8 cellular contexts compared by ENCODE assay signal in genomic region chr16:57446530-57447141, GRCh38. TPM values are rescaled to one million over a fixed set of nuclear protein-coding genes. Genes with fewer than 3 reads are reported as not detected.
A peak's percentile ranks its signal among the peaks of the same experiment; 100 is the strongest.
DNase-seq lines count a peak whose midpoint lies in the region; ATAC-seq and TF ChIP-seq lines count a peak whose summit lies in the region.

No MANE protein-coding gene starts in this region.

- TF ChIP-seq CTCF in GM20000 (IDR thresholded peaks at IDR 0.05; ENCODE audit: extremely low read depth, missing control alignments) (no peak), coronary artery (IDR thresholded peaks at IDR 0.05) (no peak), lower leg skin (IDR thresholded peaks at IDR 0.05) (no peak)

- H3K27me3 Mint-ChIP-seq in stimulated activated naive CD8-positive, alpha-beta T cell treated with anti-CD3 and anti-CD28 coated beads, Interleukin-15, amount 100 ng/mL, for 72 hours = no peaks in the 10 kb centered on the region

- no peak for TF ChIP-seq POLR2A in lower leg skin (IDR thresholded peaks at IDR 0.05)

- H3K4me3 Mint-ChIP-seq in stimulated activated naive CD8-positive, alpha-beta T cell treated with anti-CD3 and anti-CD28 coated beads, Interleukin-15, amount 100 ng/mL, for 72 hours = peak overlapping the region; percentile 90 to 95

- H3K4me1 Mint-ChIP-seq in stimulated activated naive CD8-positive, alpha-beta T cell treated with anti-CD3 and anti-CD28 coated beads, Interleukin-15, amount 100 ng/mL, for 72 hours = peaks cover 41% of the 10 kb centered on the region

- peak; percentile 57 for ATAC-seq in stimulated activated naive CD8-positive, alpha-beta T cell treated with anti-CD3 and anti-CD28 coated beads, Interleukin-15, amount 100 ng/mL, for 72 hours

- in situ Hi-C loops in SK-MEL-5 (cut with HindIII; ENCODE audit: low pct_unique_long_range_greater_than_20kb, low sequenced_read_pairs) = no loop called here

- H3K27ac ChIP-seq in coronary artery = peak overlapping the region; percentile 88 to 89

- H3K9me3 Mint-ChIP-seq in stimulated activated naive CD8-positive, alpha-beta T cell treated with anti-CD3 and anti-CD28 coated beads, Interleukin-15, amount 100 ng/mL, for 72 hours = no peaks in the 10 kb centered on the region

- peak overlapping the region; percentile 96 to 98 for H3K27ac Mint-ChIP-seq in stimulated activated naive CD8-positive, alpha-beta T cell treated with anti-CD3 and anti-CD28 coated beads, Interleukin-15, amount 100 ng/mL, for 72 hours

- H3K4me3 ChIP-seq in coronary artery = peak overlapping the region; percentile 93
- peak overlapping the region; percentile 94 for H3K4me3 ChIP-seq in lower leg skin (ENCODE audit: low read depth, poor library complexity, severe bottlenecking)

- intact Hi-C loops in lower leg skin (cut with DNase I; ENCODE audit: low total_unique reads) = no loop called here

- DNase-seq in Daoy (ENCODE audit: low read depth) (peak; percentile 23), GM20000 (ENCODE audit: low spot score) (peak; percentile 50), HK-2 (ENCODE audit: unreplicated experiment) (peak; percentile 47), SK-MEL-5 (ENCODE audit: low read depth, low spot score) (peak; percentile 37), coronary artery (ENCODE audit: low spot score) (no peak), lower leg skin (ENCODE audit: low spot score in 2 of 2) (peak in 1 of 2 donors; percentile 88)
- peak; percentile 27 to 30 for DNase-seq in stimulated activated naive CD8-positive, alpha-beta T cell treated with anti-CD3 and anti-CD28 coated beads, Interleukin-15, amount 100 ng/mL, for 72 hours
- no peak for DNase-seq in central memory CD4-positive, alpha-beta T cell

- WGBS in lower leg skin, 2 donors = 2% methylated on average over 20 to 26 of the region's 26 CpGs

RNA-seq across cellular contexts. Expression of gene CIAPIN1, which starts 0.5 kb away (rescaled TPM):
- total RNA-seq in Daoy (2014; rRNA removed; shearing (Covaris generic)) = 82.6 and 92.5 TPM in 2 replicates
- total RNA-seq in SK-MEL-5 (2014; rRNA removed; shearing (Covaris generic)) = 81.6 and 82.3 TPM in 2 replicates
- polyA plus RNA-seq in SK-MEL-5 (2015; cell fraction: cytosol; rRNA removed) = 47.2 and 63.0 TPM in 2 replicates
- polyA plus RNA-seq in SK-MEL-5 (2015; cell fraction: nucleus; rRNA removed) = 81.4 and 98.5 TPM in 2 replicates
- total RNA-seq in lower leg skin = 10 to 100 TPM; 20.9 to 40.8 (median 30.7) TPM

RNA-seq across cellular contexts. Expression of gene COQ9, which starts 0.6 kb away (rescaled TPM):
- 34.9 and 44.9 TPM in 2 replicates for total RNA-seq in Daoy (2014; rRNA removed; shearing (Covaris generic))
- total RNA-seq in SK-MEL-5 (2014; rRNA removed; shearing (Covaris generic)) = 67.7 and 70.7 TPM in 2 replicates
- 69.9 and 77.6 TPM in 2 replicates for polyA plus RNA-seq in SK-MEL-5 (2015; cell fraction: cytosol; rRNA removed)
- polyA plus RNA-seq in SK-MEL-5 (2015; cell fraction: nucleus; rRNA removed) = 186 and 198 TPM in 2 replicates
- total RNA-seq in lower leg skin = 10 to 100 TPM; 38.7 to 55.3 (median 52.2) TPM

RNA-seq across cellular contexts. Expression of gene POLR2C, which starts 15.8 kb away (rescaled TPM):
- 137 and 162 TPM in 2 replicates for total RNA-seq in Daoy (2014; rRNA removed; shearing (Covaris generic))
- 79.8 and 107 TPM in 2 replicates for total RNA-seq in SK-MEL-5 (2014; rRNA removed; shearing (Covaris generic))
- 63.0 and 83.6 TPM in 2 replicates for polyA plus RNA-seq in SK-MEL-5 (2015; cell fraction: cytosol; rRNA removed)
- 66.2 and 80.1 TPM in 2 replicates for polyA plus RNA-seq in SK-MEL-5 (2015; cell fraction: nucleus; rRNA removed)
- total RNA-seq in lower leg skin = 100 to 1,000 TPM in 2 of 4 donors, 10 to 100 TPM in 2; 87.9 to 128 (median 98.1) TPM

RNA-seq across cellular contexts. Expression of gene DOK4, which starts 39.7 kb away (rescaled TPM):
- 3.7 and 5.3 TPM in 2 replicates for total RNA-seq in Daoy (2014; rRNA removed; shearing (Covaris generic))
- total RNA-seq in SK-MEL-5 (2014; rRNA removed; shearing (Covaris generic)) = 2.5 and 3.6 TPM in 2 replicates
- polyA plus RNA-seq in SK-MEL-5 (2015; cell fraction: cytosol; rRNA removed) = 3.9 TPM in 2 replicates
- polyA plus RNA-seq in SK-MEL-5 (2015; cell fraction: nucleus; rRNA removed) = 3.9 and 5.0 TPM in 2 replicates
- 10 to 100 TPM; 38.9 to 60.5 (median 44.6) TPM for total RNA-seq in lower leg skin

RNA-seq across cellular contexts. Expression of gene CCL17, which starts 42.1 kb away (rescaled TPM):
- total RNA-seq in Daoy (2014; rRNA removed; shearing (Covaris generic)) = not detected in 2 replicates
- total RNA-seq in SK-MEL-5 (2014; rRNA removed; shearing (Covaris generic)) = 1.8 and 2.1 TPM in 2 replicates
- polyA plus RNA-seq in SK-MEL-5 (2015; cell fraction: cytosol; rRNA removed) = 0.33 and 1.4 TPM in 2 replicates
- 1.6 TPM in 1 of 2 replicates, not detected in the other for polyA plus RNA-seq in SK-MEL-5 (2015; cell fraction: nucleus; rRNA removed)
- 1 to 10 TPM in 1 of 4 donors, not detected in 3; 1.1 TPM for total RNA-seq in lower leg skin

Comparison
In these comparisons a context has a peak if more than half of its experiments do, and no peak if none do; other contexts are left out.
1. DNase-seq: peak in Daoy (single experiment), GM20000 (single experiment), HK-2 (single experiment), SK-MEL-5 (single experiment) and stimulated activated naive CD8-positive, alpha-beta T cell treated with anti-CD3 and anti-CD28 coated beads, Interleukin-15, amount 100 ng/mL, for 72 hours (2 of 2); none in coronary artery (single experiment) and central memory CD4-positive, alpha-beta T cell (single experiment).